7 cellular contexts compared by ENCODE assay signal in genomic region chr2:39618236-39618635, GRCh38. TPM values are rescaled to one million over a fixed set of nuclear protein-coding genes. Genes with fewer than 3 reads are reported as not detected.
"Had no signal": no experiment of that assay in that cellular context is flagged by ENCODE, and none has a peak within 500 bp of the region (broad histone marks: within the 10 kb centered on the region; RNA-seq: fewer than 3 reads in every experiment).

No MANE protein-coding gene starts in this region.

- FAIRE-seq: GM12878, GM12891, GM12892, GM18507, GM19239 had no signal

- ATAC-seq: GM12878 had no signal

- H3K4me3 ChIP-seq: GM12878 had no signal

- DNase-seq: GDM1, GF-D8 had no signal

RNA-seq across cellular contexts. Expression of gene TMEM178A, which starts 47.5 kb away (rescaled TPM):
- total RNA-seq: GM12878 had no signal
- polyA plus RNA-seq: GM12878 had no signal
